ENCODE assay signal across 16 cellular contexts in the genomic region with DNA sequence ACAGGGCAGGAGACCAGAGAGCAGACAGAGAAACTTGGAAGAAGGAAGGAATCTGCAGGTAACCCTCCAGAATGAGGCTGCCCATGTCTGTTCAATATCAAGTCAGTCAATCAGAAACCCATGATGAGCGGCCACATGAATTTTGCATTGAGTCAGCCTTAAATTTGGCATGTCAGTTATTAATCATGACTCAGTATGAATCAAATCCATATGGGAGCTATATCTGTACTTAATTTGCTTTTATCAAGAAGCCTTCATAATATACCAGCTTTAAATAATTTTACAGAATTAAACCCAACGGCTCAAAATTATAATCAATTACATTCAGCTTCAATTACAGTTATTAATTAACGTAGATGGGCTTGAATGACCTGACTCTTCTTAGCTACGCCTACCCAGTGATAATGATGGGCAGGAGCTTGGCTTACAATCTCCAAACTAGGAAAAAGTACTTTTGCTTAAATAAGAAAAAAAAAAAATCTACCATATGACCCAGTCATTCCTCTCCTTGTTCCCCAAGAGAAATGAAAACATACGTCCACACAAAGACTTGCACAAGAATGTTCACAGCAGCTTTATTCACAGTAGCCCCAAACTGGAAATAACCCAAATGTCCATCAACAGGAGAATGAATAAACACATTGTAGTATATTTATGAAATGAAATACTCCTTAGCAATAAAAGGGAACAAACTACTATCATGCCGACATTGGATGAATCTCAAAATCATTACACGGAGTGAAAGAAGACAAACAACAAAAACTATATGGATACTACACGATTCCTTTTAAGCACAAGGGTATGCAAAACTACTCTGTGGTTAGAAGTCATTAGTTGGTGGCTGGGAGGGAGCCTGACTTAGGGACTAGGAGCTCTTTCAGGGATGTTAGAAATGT. TPM values are rescaled to one million over a fixed set of nuclear protein-coding genes. Genes with fewer than 3 reads are reported as not detected.
A peak's percentile ranks its signal among the peaks of the same experiment; 100 is the strongest.
DNase-seq lines count a peak whose midpoint lies in the region; ATAC-seq and TF ChIP-seq lines count a peak whose summit lies in the region.
"Had no signal": no experiment of that assay in that cellular context is flagged by ENCODE, and none has a peak within 500 bp of the region (broad histone marks: within the 10 kb centered on the region; RNA-seq: fewer than 3 reads in every experiment).

No MANE protein-coding gene starts in this region.

- H3K4me3 ChIP-seq in AG04449 (ENCODE audit: low read depth, low read length), result no peak overlapping the region
- peak overlapping the region; percentile 5; the same call in 1 of the 2 replicates for H3K4me3 ChIP-seq in MG63
- H3K4me3 ChIP-seq: ascending aorta, spleen had no signal

- peaks cover 0 to 33% (median 14%) of the 10 kb centered on the region in 9 donors for H3K9me3 Mint-ChIP-seq in naive thymus-derived CD8-positive, alpha-beta T cell
- H3K9me3 Mint-ChIP-seq: natural killer cell treated with Interleukin-12 subunit alpha and Interleukin-12 subunit beta and Interleukin-15 and Interleukin-18, amount 100 ng/mL, for 72 hours had no signal

- no peak for TF ChIP-seq CTCF in AG04449 (IDR thresholded peaks at IDR 0.05; ENCODE audit: insufficient read depth, low read length, missing control alignments)

- H3K27me3 Mint-ChIP-seq in naive thymus-derived CD8-positive, alpha-beta T cell, result no peaks in the 10 kb centered on the region
- H3K27me3 Mint-ChIP-seq: activated B cell treated with CpG ODN at 0.5 μM for 24 hours; natural killer cell treated with Interleukin-12 subunit alpha and Interleukin-12 subunit beta and Interleukin-15 and Interleukin-18, amount 100 ng/mL, for 72 hours had no signal

- CTCF ChIA-PET in AG04449 (lab: Yijun Ruan, JAX), result interaction anchor here (1.3 to 3.0 kb wide), 5 partner anchors 12 to 487 kb away, joined by 3 to 12 read pairs (median 6); no protein-coding TSS in a partner anchor

- H3K4me1 Mint-ChIP-seq in naive thymus-derived CD8-positive, alpha-beta T cell, result peaks cover 0 to 8% (median 2%) of the 10 kb centered on the region in 4 donors

- no peak for ATAC-seq in naive thymus-derived CD8-positive, alpha-beta T cell
- ATAC-seq in GM18909 (IDR thresholded peaks at IDR 0.05; ENCODE audit: poor library complexity, unreplicated experiment) (no peak), GM18498 (IDR thresholded peaks at IDR 0.05; ENCODE audit: unreplicated experiment) (no peak)

- peak; percentile 66 for DNase-seq in AG04449 (ENCODE audit: low read depth, low spot score)
- DNase-seq in MG63, result peak; percentile 52
- no peak for DNase-seq in caudate nucleus (lab: John Stamatoyannopoulos, UW)
- DNase-seq in kidney tubule cell (ENCODE audit: low spot score), result peak; percentile 26
- DNase-seq in naive thymus-derived CD8-positive, alpha-beta T cell, result no peak
- no peak for DNase-seq in SK-N-DZ (ENCODE audit: low spot score)
- DNase-seq: activated B cell treated with CpG ODN at 0.5 μM for 24 hours; activated CD8-positive, alpha-beta memory T cell treated with anti-CD3 and anti-CD28 coated beads, Interleukin-2, amount 50 U/mL, for 48 hours; immature natural killer cell; NCI-H1436 treated with DMSO at 0.1 percent for 48 hours; NCI-H774; spleen had no signal

- H3K36me3 Mint-ChIP-seq in naive thymus-derived CD8-positive, alpha-beta T cell, result peaks cover 16 to 61% (median 21%) of the 10 kb centered on the region in 3 donors

- H3K9me3 ChIP-seq in MG63, result peaks cover 7% of the 10 kb centered on the region; the same call in 1 of the 2 replicates
- H3K9me3 ChIP-seq: ascending aorta had no signal

- POLR2A ChIA-PET in AG04449 (lab: Yijun Ruan, JAX), result no interaction called here
- POLR2A ChIA-PET in naive thymus-derived CD8-positive, alpha-beta T cell (lab: Charles Lee), result no interaction called here

- H3K27me3 ChIP-seq in MG63, result no peaks in the 10 kb centered on the region
- H3K27me3 ChIP-seq: ascending aorta, spleen had no signal

- peaks cover 2% of the 10 kb centered on the region; the same call in 1 of the 2 replicates for H3K36me3 ChIP-seq in MG63

- peak overlapping the region; percentile 0 for H3K27ac ChIP-seq in caudate nucleus (ENCODE audit: low read depth, low read length)
- H3K27ac ChIP-seq: ascending aorta, spleen had no signal

- no peak overlapping the region for H3K27ac Mint-ChIP-seq in naive thymus-derived CD8-positive, alpha-beta T cell
- H3K27ac Mint-ChIP-seq: activated B cell treated with CpG ODN at 0.5 μM for 24 hours; immature natural killer cell; natural killer cell treated with Interleukin-12 subunit alpha and Interleukin-12 subunit beta and Interleukin-15 and Interleukin-18, amount 100 ng/mL, for 72 hours had no signal

- H3K4me3 Mint-ChIP-seq in naive thymus-derived CD8-positive, alpha-beta T cell, result no peak overlapping the region
- H3K4me3 Mint-ChIP-seq: activated B cell treated with CpG ODN at 0.5 μM for 24 hours; immature natural killer cell; natural killer cell treated with Interleukin-12 subunit alpha and Interleukin-12 subunit beta and Interleukin-15 and Interleukin-18, amount 100 ng/mL, for 72 hours had no signal

RNA-seq across cellular contexts. Expression of a gene that starts 48.6 kb away (rescaled TPM):
- total RNA-seq in MG63 (2014; rRNA removed; shearing (Covaris generic); ENCODE audit: low replicate concordance), result 9.4 and 13.7 TPM in 2 replicates
- 10 to 100 TPM; 11.3 to 14.4 TPM for total RNA-seq in naive thymus-derived CD8-positive, alpha-beta T cell
- 10 to 100 TPM in 1 of 3 donors, 1 to 10 TPM in 2; 6.2 to 10.3 (median 6.6) TPM for polyA plus RNA-seq in naive thymus-derived CD8-positive, alpha-beta T cell
- polyA plus RNA-seq in SK-N-DZ (2014; cell fraction: cytosol; rRNA removed), result 16.4 and 21.8 TPM in 2 replicates
- 15.0 and 25.4 TPM in 2 replicates for polyA plus RNA-seq in SK-N-DZ (2014; cell fraction: nucleus; rRNA removed)

Comparison
In these comparisons a context has a peak if more than half of its experiments do, and no peak if none do; other contexts are left out.
1. DNase-seq: peak in AG04449 (single experiment), MG63 (single experiment) and kidney tubule cell (single experiment); none in caudate nucleus (0 of 61), naive thymus-derived CD8-positive, alpha-beta T cell (0 of 10) and SK-N-DZ (single experiment).